ENCODE assay signal across 9 cellular contexts in genomic region chr1:161227196-161227871, GRCh38. TPM values are rescaled to one million over a fixed set of nuclear protein-coding genes. Genes with fewer than 3 reads are reported as not detected.
A peak's percentile ranks its signal among the peaks of the same experiment; 100 is the strongest.
DNase-seq lines count a peak whose midpoint lies in the region; ATAC-seq and TF ChIP-seq lines count a peak whose summit lies in the region.
"Had no signal": no experiment of that assay in that cellular context is flagged by ENCODE, and none has a peak within 500 bp of the region (broad histone marks: within the 10 kb centered on the region; RNA-seq: fewer than 3 reads in every experiment).

No MANE protein-coding gene starts in this region.

- intact Hi-C loops in CD4-positive, alpha-beta memory T cell (cut with micrococcal nuclease) = loop anchor here (1.0 to 10.0 kb wide), 6 partner anchors 64 to 517 kb away; partner anchors contain the start of genes CFAP126, DUSP12 and SDHC

- DNase-seq in CD4-positive, alpha-beta memory T cell = peak; percentile 82 to 86 (median 83)
- DNase-seq in MM.1S (peak; percentile 96), SHP77 treated with DMSO at 0.1 percent for 48 hours (lab: John Stamatoyannopoulos, UW) (peak; percentile 71), foreskin keratinocyte (peak; percentile 37 to 68)
- peak; percentile 77 for DNase-seq in activated effector memory CD4-positive, alpha-beta T cell treated with Interleukin-2 at 50 U/mL for 16 hours

- peaks cover 28% of the 10 kb centered on the region for H3K4me1 ChIP-seq in CD4-positive, alpha-beta memory T cell (ENCODE audit: insufficient read depth, low read length)
- H3K4me1 ChIP-seq in MM.1S (ENCODE audit: low read length) = peaks cover 19% of the 10 kb centered on the region
- H3K4me1 ChIP-seq in foreskin keratinocyte = peaks cover 13% of the 10 kb centered on the region
- peaks cover 10% of the 10 kb centered on the region for H3K4me1 ChIP-seq in neuron (ENCODE audit: insufficient read depth, low read length)

- POLR2A ChIA-PET in CD4-positive, alpha-beta memory T cell (lab: Charles Lee; ENCODE audit: partially characterized antibody) = interaction anchor here (0.7 to 5.1 kb wide), 9 partner anchors 24 to 109 kb away, joined by 3 to 112 read pairs (median 8); partner anchors contain the start of genes NDUFS2, SDHC and UFC1

- peak overlapping the region; percentile 95 for H3K4me2 ChIP-seq in MM.1S (ENCODE audit: low read depth, low read length)

- no peaks in the 10 kb centered on the region for H3K9me2 ChIP-seq in MM.1S (replicated peaks; ENCODE audit: insufficient read depth, low read length)

- peak overlapping the region; percentile 79 for H3K9ac ChIP-seq in MM.1S (ENCODE audit: low read length)

- H3K9me3 ChIP-seq in CD4-positive, alpha-beta memory T cell (ENCODE audit: control insufficient read depth in 1 of 2, low read length in 2 of 2) = no peaks in the 10 kb centered on the region
- H3K9me3 ChIP-seq in MM.1S (replicated peaks; ENCODE audit: insufficient read depth, low read length) (no peaks in the 10 kb centered on the region), neuron (ENCODE audit: low read length) (no peaks in the 10 kb centered on the region)

- H3K27ac ChIP-seq in CD4-positive, alpha-beta memory T cell (ENCODE audit: low read depth, low read length) = peak overlapping the region; percentile 63
- H3K27ac ChIP-seq in MM.1S (ENCODE audit: low read length) (peak overlapping the region; percentile 49; the same call in 1 of the 2 replicates), foreskin keratinocyte (no peak overlapping the region)

- H3K4me3 Mint-ChIP-seq in CD4-positive, alpha-beta memory T cell = peak overlapping the region; percentile 66 to 100 (median 98)
- peak overlapping the region; percentile 97 for H3K4me3 Mint-ChIP-seq in stimulated activated naive CD8-positive, alpha-beta T cell treated with anti-CD3 and anti-CD28 coated beads, Interleukin-15, Interleukin-2, amounts not matched to agents 100 ng/mL and 50 ng/mL, for 24 hours

- H2AFZ ChIP-seq in MM.1S (ENCODE audit: low read length) (peak overlapping the region; percentile 86), neuron (ENCODE audit: low read depth, low read length) (peak overlapping the region; percentile 52)

- H3K36me3 ChIP-seq in CD4-positive, alpha-beta memory T cell (ENCODE audit: insufficient read depth, low read length) = peaks cover 24% of the 10 kb centered on the region
- H3K36me3 ChIP-seq in MM.1S (replicated peaks; ENCODE audit: insufficient read depth, low read length) (0 out of 2 replicates have a peak, but pooled peaks cover 5% of the 10 kb centered on the region), neuron (ENCODE audit: insufficient read depth, low read length) (peaks cover 19% of the 10 kb centered on the region)

- no peaks in the 10 kb centered on the region for H3K27me3 Mint-ChIP-seq in CD4-positive, alpha-beta memory T cell
- H3K27me3 Mint-ChIP-seq in stimulated activated naive CD8-positive, alpha-beta T cell treated with anti-CD3 and anti-CD28 coated beads, Interleukin-15, Interleukin-2, amounts not matched to agents 100 ng/mL and 50 ng/mL, for 24 hours = no peaks in the 10 kb centered on the region

- H3K27me3 ChIP-seq in CD4-positive, alpha-beta memory T cell (ENCODE audit: insufficient read depth, low read length) = no peaks in the 10 kb centered on the region
- H3K27me3 ChIP-seq in MM.1S (replicated peaks; ENCODE audit: insufficient read depth, low read length) (no peaks in the 10 kb centered on the region), foreskin keratinocyte (no peaks in the 10 kb centered on the region), neuron (ENCODE audit: insufficient read depth, low read length) (no peaks in the 10 kb centered on the region)

- no peaks in the 10 kb centered on the region for H3K9me3 Mint-ChIP-seq in CD4-positive, alpha-beta memory T cell
- H3K9me3 Mint-ChIP-seq in stimulated activated naive CD8-positive, alpha-beta T cell treated with anti-CD3 and anti-CD28 coated beads, Interleukin-15, Interleukin-2, amounts not matched to agents 100 ng/mL and 50 ng/mL, for 24 hours = no peaks in the 10 kb centered on the region

- H3F3A ChIP-seq in MM.1S (ENCODE audit: insufficient read depth, low read length) = peaks cover 16% of the 10 kb centered on the region

- H4K20me1 ChIP-seq in MM.1S (ENCODE audit: insufficient read depth, low read length) = no peaks in the 10 kb centered on the region

- CTCF ChIA-PET in CD4-positive, alpha-beta memory T cell (lab: Charles Lee; ENCODE audit: partially characterized antibody) = interaction anchor here (1.4 to 13.2 kb wide), 15 partner anchors 11 to 170 kb away, joined by 3 to 245 read pairs (median 42); partner anchors contain the start of genes CFAP126, DEDD, FCER1G and NDUFS2

- peaks cover 27% of the 10 kb centered on the region for H3K79me2 ChIP-seq in MM.1S (ENCODE audit: low read length)

- H3K4me1 Mint-ChIP-seq in CD4-positive, alpha-beta memory T cell = peaks cover 20 to 37% (median 29%) of the 10 kb centered on the region in 4 donors
- H3K4me1 Mint-ChIP-seq in stimulated activated naive CD8-positive, alpha-beta T cell treated with anti-CD3 and anti-CD28 coated beads, Interleukin-15, Interleukin-2, amounts not matched to agents 100 ng/mL and 50 ng/mL, for 24 hours (ENCODE audit: low read depth) = peaks cover 27% of the 10 kb centered on the region

- peak overlapping the region in 1 of 2 donors; percentile 32 for H3K4me3 ChIP-seq in CD4-positive, alpha-beta memory T cell (ENCODE audit: low read length in 2 of 2)
- H3K4me3 ChIP-seq in MM.1S (ENCODE audit: low read length) = peak overlapping the region; percentile 89
- peak overlapping the region; percentile 90 for H3K4me3 ChIP-seq in neuron (ENCODE audit: low read length)

- H3K36me3 Mint-ChIP-seq in CD4-positive, alpha-beta memory T cell = peaks cover 4 to 32% of the 10 kb centered on the region in 2 donors
- peaks cover 15% of the 10 kb centered on the region for H3K36me3 Mint-ChIP-seq in stimulated activated naive CD8-positive, alpha-beta T cell treated with anti-CD3 and anti-CD28 coated beads, Interleukin-15, Interleukin-2, amounts not matched to agents 100 ng/mL and 50 ng/mL, for 24 hours (ENCODE audit: low read depth)

- peak overlapping the region; percentile 4 to 96 (median 68) for H3K27ac Mint-ChIP-seq in CD4-positive, alpha-beta memory T cell
- H3K27ac Mint-ChIP-seq in stimulated activated naive CD8-positive, alpha-beta T cell treated with anti-CD3 and anti-CD28 coated beads, Interleukin-15, Interleukin-2, amounts not matched to agents 100 ng/mL and 50 ng/mL, for 24 hours = peak overlapping the region; percentile 98

- peak; percentile 99 for TF ChIP-seq CTCF in MM.1S (IDR thresholded peaks at IDR 0.05; ENCODE audit: low read length)
- peak; percentile 89 for TF ChIP-seq CTCF in foreskin keratinocyte (conservative IDR thresholded peaks at IDR 0.05)

- ATAC-seq in GM21619 (IDR thresholded peaks at IDR 0.05; ENCODE audit: unreplicated experiment) = peak; percentile 31
- peak; percentile 57 for ATAC-seq in foreskin keratinocyte

RNA-seq across cellular contexts. Expression of gene TOMM40L, which starts 1.5 kb away (rescaled TPM):
- total RNA-seq in CD4-positive, alpha-beta memory T cell = 1 to 10 TPM; 8.2 to 8.8 TPM
- polyA plus RNA-seq in CD4-positive, alpha-beta memory T cell = 1 to 10 TPM; 2.9 to 6.9 TPM
- total RNA-seq in foreskin keratinocyte = 20.3 and 20.8 TPM in 2 replicates
- 15.3 and 16.5 TPM in 2 replicates for polyA plus RNA-seq in foreskin keratinocyte

RNA-seq across cellular contexts. Expression of gene APOA2, which starts 3.9 kb away (rescaled TPM):
- not detected for total RNA-seq in CD4-positive, alpha-beta memory T cell
- polyA plus RNA-seq in CD4-positive, alpha-beta memory T cell = not detected
- total RNA-seq in foreskin keratinocyte = not detected in 2 replicates
- not detected in 2 replicates for polyA plus RNA-seq in foreskin keratinocyte
- total RNA-seq: T-helper 1 cell treated with Interleukin-12 subunit alpha and Interleukin-12 subunit beta and Interleukin-4 antibody, amounts not matched to agents 30 ng/mL and 1 ng/mL, for 36 hours had no signal

RNA-seq across cellular contexts. Expression of gene NR1I3, which starts 10.7 kb away (rescaled TPM):
- total RNA-seq in CD4-positive, alpha-beta memory T cell = not detected
- polyA plus RNA-seq in CD4-positive, alpha-beta memory T cell = under 1 TPM in 1 of 2 donors, not detected in 1; 0.13 TPM
- not detected in 2 replicates for total RNA-seq in foreskin keratinocyte
- 0.07 TPM in 1 of 2 replicates, not detected in the other for polyA plus RNA-seq in foreskin keratinocyte
- total RNA-seq: T-helper 1 cell treated with Interleukin-12 subunit alpha and Interleukin-12 subunit beta and Interleukin-4 antibody, amounts not matched to agents 30 ng/mL and 1 ng/mL, for 36 hours had no signal

RNA-seq across cellular contexts. Expression of gene FCER1G, which starts 12.2 kb away (rescaled TPM):
- 10 to 100 TPM in 1 of 2 experiments, 1 to 10 TPM in 1; 9.9 to 10.5 TPM for total RNA-seq in CD4-positive, alpha-beta memory T cell
- polyA plus RNA-seq in CD4-positive, alpha-beta memory T cell = 1 to 10 TPM; 2.1 to 2.8 TPM
- 0.27 and 0.35 TPM in 2 replicates for total RNA-seq in foreskin keratinocyte
- polyA plus RNA-seq in foreskin keratinocyte = 0.27 and 0.43 TPM in 2 replicates

RNA-seq across cellular contexts. Expression of gene NDUFS2, which starts 25.2 kb away (rescaled TPM):
- total RNA-seq in CD4-positive, alpha-beta memory T cell = 100 to 1,000 TPM in 1 of 2 experiments, 10 to 100 TPM in 1; 89.9 to 100 TPM
- polyA plus RNA-seq in CD4-positive, alpha-beta memory T cell = 100 to 1,000 TPM in 1 of 2 donors, 10 to 100 TPM in 1; 90.1 to 112 TPM
- total RNA-seq in foreskin keratinocyte = 90.5 and 96.5 TPM in 2 replicates
- polyA plus RNA-seq in foreskin keratinocyte = 91.8 and 96.5 TPM in 2 replicates
